ENCODE assay signal across 8 cellular contexts in the genomic region with DNA sequence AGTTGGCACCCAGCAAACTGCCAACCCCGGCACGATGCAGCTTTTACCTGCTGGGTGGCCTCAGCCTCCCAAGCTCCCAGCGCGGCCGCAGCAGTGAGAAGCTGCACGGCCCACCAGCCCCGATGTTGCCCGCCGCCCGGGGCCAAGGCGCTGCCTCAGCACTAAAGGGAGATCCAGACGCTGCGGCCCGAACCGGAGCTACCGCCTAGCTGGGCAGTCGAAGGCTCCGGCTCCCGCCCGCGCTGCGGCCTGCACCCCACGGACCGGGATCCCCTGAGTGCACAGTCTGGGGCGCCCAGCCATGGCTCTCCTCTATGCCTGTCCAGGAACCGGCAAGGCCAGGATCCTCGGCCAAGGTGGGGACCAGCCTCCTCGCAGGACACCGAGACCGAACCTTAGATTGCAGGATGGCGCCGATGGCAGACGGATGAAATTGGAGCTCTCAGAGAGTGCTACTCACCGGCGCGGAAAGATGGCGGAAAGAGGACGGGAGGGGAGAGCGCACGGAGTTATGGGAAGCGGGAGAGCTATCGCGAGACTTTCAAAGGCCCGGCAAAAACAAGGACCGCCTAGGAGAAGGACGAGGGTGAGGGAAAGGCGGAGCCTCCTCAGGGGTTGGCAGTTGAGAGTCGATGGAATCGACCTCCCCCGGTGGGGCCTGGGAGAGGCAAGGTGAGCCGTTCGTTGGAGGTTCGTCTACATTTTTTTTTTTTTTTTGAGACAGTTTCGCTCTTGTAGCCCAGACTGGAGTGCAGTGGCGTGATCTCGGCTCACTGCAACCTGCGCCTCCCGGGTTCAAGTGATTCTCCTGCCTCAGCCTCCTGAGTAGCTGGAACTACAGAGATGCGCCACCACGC. TPM values are rescaled to one million over a fixed set of nuclear protein-coding genes. Genes with fewer than 3 reads are reported as not detected.
DNase-seq lines count a peak whose midpoint lies in the region; ATAC-seq and TF ChIP-seq lines count a peak whose summit lies in the region.

RPS15A (minus strand) TSS at position 485 of the 857 bp plus-strand sequence. CDS start 1,221 bp downstream, outside the sequence.

- 3 to 4% (median 3%) methylated on average over 48 to 60 of the region's 60 CpGs for WGBS in spleen, 5 donors

- H3K4me3 ChIP-seq in spleen, result peak within 1 kb of the TSS; percentile 70 to 94 (median 90)

- H3K27ac Mint-ChIP-seq in activated B cell treated with CpG ODN at 0.5 μM for 24 hours, result peak within 1 kb of the TSS; percentile 89
- peak within 1 kb of the TSS; percentile 88 to 97 (median 90) for H3K27ac Mint-ChIP-seq in immature natural killer cell

- DNase-seq in AG08395 (ENCODE audit: low spot score) (peak; percentile 98), NCI-H345 (lab: John Stamatoyannopoulos, UW) (peak; percentile 99), activated B cell treated with CpG ODN at 0.5 μM for 24 hours (peak; percentile 79), caudate nucleus (lab: John Stamatoyannopoulos, UW) (peak; percentile 33 to 97 (median 90)), immature natural killer cell (peak; percentile 90 to 93 (median 92)), spleen (peak; percentile 97)

- in situ Hi-C loops in GM18951 (cut with MboI; ENCODE audit: low sequenced_read_pairs, unreplicated experiment), result no loop called here

- intact Hi-C loops in activated B cell treated with CpG ODN at 0.5 μM for 24 hours (cut with micrococcal nuclease) (loop anchor here (1.0 kb wide), 2 partner anchors 11 to 928 kb away; partner anchors contain the start of genes ARL6IP1, IQCK and KNOP1), spleen (cut with DNase I; ENCODE audit: low total_unique reads) (loop anchor here (10.0 kb wide), 1 partner anchor 275 kb away; the partner anchor contains the start of gene COQ7)

- H3K9me3 Mint-ChIP-seq in activated B cell treated with CpG ODN at 0.5 μM for 24 hours (peaks cover 3% of the 10 kb centered on the region), immature natural killer cell (no peaks in the 10 kb centered on the region)

- H3K36me3 Mint-ChIP-seq in activated B cell treated with CpG ODN at 0.5 μM for 24 hours (ENCODE audit: low read depth) (peaks cover 85% of the 10 kb centered on the region), immature natural killer cell (peaks cover 23 to 51% (median 50%) of the 10 kb centered on the region in 3 donors)

- peaks cover 51% of the 10 kb centered on the region for H3K4me1 Mint-ChIP-seq in activated B cell treated with CpG ODN at 0.5 μM for 24 hours
- peaks cover 53 to 58% of the 10 kb centered on the region in 2 donors for H3K4me1 Mint-ChIP-seq in immature natural killer cell

- CTCF ChIA-PET in activated B cell treated with CpG ODN at 0.5 μM for 24 hours (lab: Charles Lee), result interaction anchor here (5.4 kb wide), 1 partner anchor 13 kb away, joined by 31 read pairs; the partner anchor contains the start of gene ARL6IP1

- H3K4me3 Mint-ChIP-seq in activated B cell treated with CpG ODN at 0.5 μM for 24 hours (peak within 1 kb of the TSS; percentile 98), immature natural killer cell (peak within 1 kb of the TSS; percentile 93 to 99 (median 97))

- no peak for TF ChIP-seq CTCF in activated B cell treated with CpG ODN at 0.5 μM for 24 hours (IDR thresholded peaks at IDR 0.05)
- TF ChIP-seq CTCF in spleen (IDR thresholded peaks at IDR 0.05 in 8 of 11, conservative IDR thresholded peaks at IDR 0.05 in 3 of 11), result peak in 2 of 11 experiments; percentile 14 to 22

- peaks cover 38 to 55% (median 46%) of the 10 kb centered on the region in 6 donors for H3K4me1 ChIP-seq in spleen

- no peaks in the 10 kb centered on the region for H3K9me3 ChIP-seq in spleen

- H3K27ac ChIP-seq in caudate nucleus (ENCODE audit: low read depth, low read length) (peak within 1 kb of the TSS; percentile 62), spleen (peak within 1 kb of the TSS; percentile 55 to 92 (median 88))

- H3K27me3 Mint-ChIP-seq in activated B cell treated with CpG ODN at 0.5 μM for 24 hours (no peaks in the 10 kb centered on the region), immature natural killer cell (ENCODE audit: low read depth in 3 of 3) (peaks cover 4 to 21% (median 20%) of the 10 kb centered on the region in 3 donors)

- H3K27me3 ChIP-seq in spleen (replicated peaks in 1 of 7), result no peaks in the 10 kb centered on the region

- H3K36me3 ChIP-seq in spleen, result peaks cover 2 to 81% (median 65%) of the 10 kb centered on the region in 6 donors

- POLR2A ChIA-PET in activated B cell treated with CpG ODN at 0.5 μM for 24 hours (lab: Charles Lee), result interaction anchor here (0.5 to 6.1 kb wide), 14 partner anchors 10 to 1776 kb away, joined by 3 to 156 read pairs (median 4); partner anchors contain the start of genes ARL6IP1, CCP110, COQ7 and IQCK

- TF ChIP-seq POLR2A in GM18951 (IDR thresholded peaks at IDR 0.05; ENCODE audit: extremely low read depth, insufficient read depth, insufficient read length) (peak; percentile 93), spleen (IDR thresholded peaks at IDR 0.05) (peak in 1 of 3 donors; percentile 29)

- ATAC-seq in HG03196 (IDR thresholded peaks at IDR 0.05; ENCODE audit: unreplicated experiment) (peak; percentile 89), activated B cell treated with CpG ODN at 0.5 μM for 24 hours (ENCODE audit: low read depth) (peak; percentile 98)

RNA-seq across cellular contexts. Expression of gene RPS15A, which starts in this region (rescaled TPM):
- total RNA-seq in activated B cell treated with CpG ODN at 0.5 μM for 24 hours, result 2,443 and 2,956 TPM in 2 replicates
- polyA plus RNA-seq in immature natural killer cell, result 1,000 to 10,000 TPM in 2 of 3 donors, 100 to 1,000 TPM in 1; 767 to 2,522 (median 1,576) TPM
- total RNA-seq in spleen, result 1,000 to 10,000 TPM in 6 of 7 donors, 100 to 1,000 TPM in 1; 942 to 2,534 (median 1,484) TPM
- 1,000 to 10,000 TPM; 6,782 to 7,824 (median 7,484) TPM for polyA plus RNA-seq in spleen

Comparison
In these comparisons a context has a peak if more than half of its experiments do, and no peak if none do; other contexts are left out.
1. Peak in every context shown above with its lines: DNase-seq, ATAC-seq, H3K4me3 ChIP-seq and H3K27ac ChIP-seq.